22 cellular contexts compared by ENCODE assay signal in genomic region chr7:136163333-136163732, GRCh38.
"Had no signal": no experiment of that assay in that cellular context is flagged by ENCODE, and none has a peak within 500 bp of the region (broad histone marks: within the 10 kb centered on the region; RNA-seq: fewer than 3 reads in every experiment).

No MANE protein-coding gene starts in this region.

- H3K27me3 ChIP-seq: gastroesophageal sphincter, heart left ventricle, left lung, stomach, thyroid gland had no signal

- H3K4me3 ChIP-seq: gastroesophageal sphincter, heart left ventricle, left lung, psoas muscle, stomach, thyroid gland had no signal

- H3K9me3 ChIP-seq: gastroesophageal sphincter, heart left ventricle, left lung, psoas muscle, stomach, thyroid gland had no signal

- H3K27ac ChIP-seq: gastroesophageal sphincter, heart left ventricle, left lung, psoas muscle, stomach, thyroid gland had no signal

- DNase-seq: cerebellar nuclear complex; cortex of kidney; effector memory CD8-positive, alpha-beta T cell; foreskin fibroblast; heart left ventricle; hippocampal formation; left cardiac atrium; left lung; mesendoderm; midbrain; naive thymus-derived CD4-positive, alpha-beta T cell; nephron progenitor cell; nucleus accumbens; psoas muscle; right cardiac atrium; stimulated activated CD4-positive, alpha-beta T cell treated with anti-CD3 and anti-CD28 coated beads, Interleukin-2, amount 100 ng/mL, for 24 hours; stimulated activated CD4-positive, alpha-beta T cell treated with anti-CD3 and anti-CD28 coated beads, Interleukin-4, amount 100 ng/mL, for 24 hours; stimulated activated naive CD4-positive, alpha-beta T cell treated with Interleukin-2 at 50 U/mL for 16 hours; stomach; thyroid gland; trophoblast cell had no signal

- H3K36me3 ChIP-seq: gastroesophageal sphincter, heart left ventricle, left lung, stomach, thyroid gland had no signal

- H3K4me1 ChIP-seq: gastroesophageal sphincter, left lung, psoas muscle, stomach had no signal
